In the genomic region with DNA sequence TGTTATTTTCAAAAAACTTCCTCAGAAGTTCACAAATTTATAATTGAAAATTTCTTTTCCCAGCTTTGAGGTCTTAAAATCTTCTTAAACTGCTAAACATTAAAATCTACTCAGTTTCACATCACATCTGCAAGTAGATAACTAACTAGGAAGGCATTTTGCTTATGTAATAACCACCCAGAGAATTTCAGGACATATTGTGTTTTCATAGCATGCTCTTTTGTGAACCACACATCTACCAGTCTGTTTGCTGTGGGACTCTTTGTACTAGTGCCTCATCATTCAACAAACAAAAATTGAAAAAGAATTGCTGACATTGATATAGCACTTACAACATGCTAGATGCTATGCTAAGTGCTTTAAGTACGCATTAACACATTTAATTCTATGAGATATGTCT, we compare ENCODE assay signal across 31 cellular contexts. TPM values are rescaled to one million over a fixed set of nuclear protein-coding genes. Genes with fewer than 3 reads are reported as not detected.
A peak's percentile ranks its signal among the peaks of the same experiment; 100 is the strongest.
DNase-seq lines count a peak whose midpoint lies in the region; ATAC-seq and TF ChIP-seq lines count a peak whose summit lies in the region.
"Had no signal": no experiment of that assay in that cellular context is flagged by ENCODE, and none has a peak within 500 bp of the region (broad histone marks: within the 10 kb centered on the region; RNA-seq: fewer than 3 reads in every experiment).

No MANE protein-coding gene starts in this region.

- H3K36me3 ChIP-seq in RWPE2 (ENCODE audit: low read depth) (no peaks in the 10 kb centered on the region), upper lobe of left lung (peaks cover 0 to 4% (median 0%) of the 10 kb centered on the region in 4 donors)
- H3K36me3 ChIP-seq: gastrocnemius medialis, MG63 had no signal

- H3K27ac ChIP-seq in RWPE2 (ENCODE audit: poor library complexity, severe bottlenecking) (peak overlapping the region; percentile 63), upper lobe of left lung (no peak overlapping the region), RWPE1 (no peak overlapping the region)
- H3K27ac ChIP-seq: BLaER1 treated with 17β-estradiol and CSF1 and Interleukin-3, amounts not matched to agents 10 nM and 100 nM; gastrocnemius medialis; HL-60; skin epidermis; testis; VCaP had no signal

- peaks cover 26% of the 10 kb centered on the region for H3K4me1 ChIP-seq in RWPE2 (ENCODE audit: insufficient read depth, poor library complexity, severe bottlenecking)
- H3K4me1 ChIP-seq in upper lobe of left lung, result no peaks in the 10 kb centered on the region
- H3K4me1 ChIP-seq: BLaER1 treated with 17β-estradiol and CSF1 and Interleukin-3, amounts not matched to agents 10 nM and 100 nM; Caco-2; gastrocnemius medialis; testis had no signal

- H3K27me3 ChIP-seq in RWPE2 (ENCODE audit: insufficient read depth, poor library complexity, severe bottlenecking) (no peaks in the 10 kb centered on the region), upper lobe of left lung (no peaks in the 10 kb centered on the region)
- H3K27me3 ChIP-seq: BLaER1 treated with 17β-estradiol and CSF1 and Interleukin-3, amounts not matched to agents 10 nM and 100 nM; gastrocnemius medialis; MG63; testis had no signal

- ATAC-seq in RWPE2 (ENCODE audit: low read depth), result no peak
- ATAC-seq in upper lobe of left lung (ENCODE audit: low FRiP score in 2 of 2), result no peak
- ATAC-seq: gastrocnemius medialis; Panc1; stimulated activated naive B cell treated with anti-CD40 and anti-IgM and Interleukin-4, amounts not matched to agents 10 μg/mL and 1 μg/mL and 100 μg/mL, for 72 hours had no signal

- 97 to 100% methylated on average over 1 of the region's 1 CpG for WGBS in upper lobe of left lung, 2 donors

- TF ChIP-seq CTCF in RWPE2 (IDR thresholded peaks at IDR 0.05; ENCODE audit: poor library complexity, severe bottlenecking) (no peak), upper lobe of left lung (IDR thresholded peaks at IDR 0.05) (no peak), RWPE1 (conservative IDR thresholded peaks at IDR 0.05; ENCODE audit: low read depth) (no peak)

- no peaks in the 10 kb centered on the region for H3K9me3 ChIP-seq in RWPE2 (ENCODE audit: severe bottlenecking)
- H3K9me3 ChIP-seq in upper lobe of left lung, result no peaks in the 10 kb centered on the region
- H3K9me3 ChIP-seq: BLaER1 treated with 17β-estradiol and CSF1 and Interleukin-3, amounts not matched to agents 10 nM and 100 nM; Caco-2; gastrocnemius medialis; MG63; testis had no signal

- CTCF ChIA-PET in RWPE1 (lab: Yijun Ruan, JAX), result no interaction called here

- no peak for TF ChIP-seq POLR2A in upper lobe of left lung (IDR thresholded peaks at IDR 0.05)

- POLR2A ChIA-PET in RWPE1 (lab: Yijun Ruan, JAX; ENCODE audit: low non-redundant PET), result no interaction called here

- DNase-seq in DMS53 (lab: John Stamatoyannopoulos, UW), result peak; percentile 56
- no peak for DNase-seq in DMS53 treated with DMSO at 0.1 percent for 48 hours (lab: John Stamatoyannopoulos, UW; ENCODE audit: unreplicated experiment)
- no peak for DNase-seq in RWPE2 (ENCODE audit: low spot score)
- DNase-seq in fibroblast of gingiva (ENCODE audit: low read depth), result peak; percentile 49
- DNase-seq in stromal cell of bone marrow (ENCODE audit: low read depth), result peak; percentile 25
- no peak for DNase-seq in upper lobe of left lung
- no peak for DNase-seq in RWPE1 (ENCODE audit: low spot score)
- no peak for DNase-seq in HT-29 (ENCODE audit: low spot score)
- DNase-seq: 8988T; activated CD8-positive, alpha-beta memory T cell treated with anti-CD3 and anti-CD28 coated beads, Interleukin-2, amount 50 U/mL, for 48 hours; Caco-2; caudate nucleus; gastrocnemius medialis; MG63; NCI-H1417 treated with DMSO at 0.1 percent for 48 hours; NCI-H524; NK-92 treated with Interleukin-12 subunit alpha and Interleukin-12 subunit beta, amount 100 ng/mL, for 24 hours; stimulated activated CD4-positive, alpha-beta T cell treated with anti-CD3 and anti-CD28 coated beads, Interleukin-1b, Interleukin-23, amount 100 ng/mL, for 48 hours; stimulated activated naive B cell treated with anti-CD40 and anti-IgM and Interleukin-4, amounts not matched to agents 10 μg/mL and 1 μg/mL and 100 μg/mL, for 72 hours; testis had no signal

- no peak overlapping the region for H3K4me3 ChIP-seq in RWPE2 (ENCODE audit: severe bottlenecking)
- no peak overlapping the region for H3K4me3 ChIP-seq in upper lobe of left lung
- H3K4me3 ChIP-seq: BLaER1 treated with 17β-estradiol and CSF1 and Interleukin-3, amounts not matched to agents 10 nM and 100 nM; gastrocnemius medialis; MG63; skin epidermis; testis had no signal

- TF ChIP-seq EP300 in upper lobe of left lung (IDR thresholded peaks at IDR 0.05), result no peak

RNA-seq across cellular contexts. Expression of a gene that starts 31.6 kb away (rescaled TPM):
- total RNA-seq in upper lobe of left lung, result not detected
- total RNA-seq in HT-29 (2014; rRNA removed; shearing (Covaris generic)), result not detected in 2 replicates
- total RNA-seq: Caco-2, dermis microvascular lymphatic vessel endothelial cell, endothelial cell of umbilical vein, gastrocnemius medialis, lower leg skin, mucosa of gallbladder, posterior vena cava, SK-MEL-5 had no signal

Comparison
In these comparisons a context has a peak if more than half of its experiments do, and no peak if none do; other contexts are left out.
1. DNase-seq: peak in DMS53 (single experiment), fibroblast of gingiva (single experiment) and stromal cell of bone marrow (single experiment); none in DMS53 treated with DMSO at 0.1 percent for 48 hours (single experiment), RWPE2 (single experiment), upper lobe of left lung (0 of 2), RWPE1 (single experiment) and HT-29 (single experiment).